Comparison of ENCODE assay signal across 1 cellular context in genomic region chr6:136720045-136720760, GRCh38.
TF ChIP-seq lines count a peak whose summit lies in the region.

No MANE protein-coding gene starts in this region.

TF ChIP-seq in K562, 482 proteins besides CTCF, POLR2A, EP300 and RAD21 (continued from another document and continues in another):
- TF ChIP-seq CHD7 (IDR thresholded peaks at IDR 0.05; ENCODE audit: low read depth, low read length) (no peak), PYGO2 (tag; IDR thresholded peaks at IDR 0.05) (no peak), EP400 (IDR thresholded peaks at IDR 0.05) (no peak), TAL1 (IDR thresholded peaks at IDR 0.05) (no peak), SMAD1 (IDR thresholded peaks at IDR 0.05; ENCODE audit: low read depth, low read length, partially characterized antibody) (no peak), ZNF165 (CRISPR knock-in tag; IDR thresholded peaks at IDR 0.05; ENCODE audit: borderline replicate concordance) (no peak), ILF3 (IDR thresholded peaks at IDR 0.05; ENCODE audit: borderline replicate concordance) (no peak), MAFF (IDR thresholded peaks at IDR 0.05; ENCODE audit: low read length) (peak; percentile 97), HES1 (IDR thresholded peaks at IDR 0.05; ENCODE audit: low read depth) (no peak), FOXK2 (conservative IDR thresholded peaks at IDR 0.05 in 1 of 2, IDR thresholded peaks at IDR 0.05 in 1 of 2; ENCODE audit: low read depth in 2 of 2) (no peak), NUFIP1 (IDR thresholded peaks at IDR 0.05; ENCODE audit: partially characterized antibody) (no peak), MAFG (tag; conservative IDR thresholded peaks at IDR 0.05) (peak; percentile 95), KAT2B (IDR thresholded peaks at IDR 0.05; ENCODE audit: low read depth, low read length) (no peak), ZNF445 (CRISPR knock-in tag; IDR thresholded peaks at IDR 0.05; ENCODE audit: low read depth) (no peak), FOXA3 (CRISPR knock-in tag; conservative IDR thresholded peaks at IDR 0.05 in 1 of 2, IDR thresholded peaks at IDR 0.05 in 1 of 2) (0 out of 4 replicates have a peak, but pooled peaks of 1 of the 2 experiments have one; percentile 15), HMGN3 (IDR thresholded peaks at IDR 0.05; ENCODE audit: borderline replicate concordance, extremely low read depth, insufficient read length, low read depth, low read length) (no peak), PTBP1 (IDR thresholded peaks at IDR 0.05; ENCODE audit: low read depth, low read length) (no peak), ZNF318 (IDR thresholded peaks at IDR 0.05; ENCODE audit: borderline replicate concordance in 1 of 2, low read depth in 1 of 2) (no peak), JUNB (CRISPR knock-in tag; conservative IDR thresholded peaks at IDR 0.05) (no peak), TCF3 (CRISPR knock-in tag; IDR thresholded peaks at IDR 0.05) (no peak), HNRNPLL (IDR thresholded peaks at IDR 0.05; ENCODE audit: low read depth, low read length, poor library complexity, severe bottlenecking) (no peak), STAG1 (CRISPR knock-in tag; IDR thresholded peaks at IDR 0.05; ENCODE audit: borderline replicate concordance) (no peak), U2AF1 (optimal IDR thresholded peaks at IDR 0.05; ENCODE audit: low read depth, low read length) (no peak), PURB (CRISPR knock-in tag; IDR thresholded peaks at IDR 0.05; ENCODE audit: low read depth) (no peak), ZNF24 (IDR thresholded peaks at IDR 0.05) (no peak), ZNF3 (CRISPR knock-in tag; IDR thresholded peaks at IDR 0.05) (no peak), MIER1 (IDR thresholded peaks at IDR 0.05; ENCODE audit: low read depth) (no peak), EGR1 (conservative IDR thresholded peaks at IDR 0.05) (no peak), MTA3 (IDR thresholded peaks at IDR 0.05; ENCODE audit: borderline replicate concordance) (no peak), ERF (CRISPR knock-in tag; IDR thresholded peaks at IDR 0.05) (no peak), ZNF764 (CRISPR knock-in tag; IDR thresholded peaks at IDR 0.05; ENCODE audit: low read depth) (no peak)
- TF ChIP-seq, protein P1, sequence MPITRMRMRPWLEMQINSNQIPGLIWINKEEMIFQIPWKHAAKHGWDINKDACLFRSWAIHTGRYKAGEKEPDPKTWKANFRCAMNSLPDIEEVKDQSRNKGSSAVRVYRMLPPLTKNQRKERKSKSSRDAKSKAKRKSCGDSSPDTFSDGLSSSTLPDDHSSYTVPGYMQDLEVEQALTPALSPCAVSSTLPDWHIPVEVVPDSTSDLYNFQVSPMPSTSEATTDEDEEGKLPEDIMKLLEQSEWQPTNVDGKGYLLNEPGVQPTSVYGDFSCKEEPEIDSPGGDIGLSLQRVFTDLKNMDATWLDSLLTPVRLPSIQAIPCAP (CRISPR knock-in tag; IDR thresholded peaks at IDR 0.05; ENCODE audit: borderline replicate concordance): no peak
- TF ChIP-seq, protein P2, sequence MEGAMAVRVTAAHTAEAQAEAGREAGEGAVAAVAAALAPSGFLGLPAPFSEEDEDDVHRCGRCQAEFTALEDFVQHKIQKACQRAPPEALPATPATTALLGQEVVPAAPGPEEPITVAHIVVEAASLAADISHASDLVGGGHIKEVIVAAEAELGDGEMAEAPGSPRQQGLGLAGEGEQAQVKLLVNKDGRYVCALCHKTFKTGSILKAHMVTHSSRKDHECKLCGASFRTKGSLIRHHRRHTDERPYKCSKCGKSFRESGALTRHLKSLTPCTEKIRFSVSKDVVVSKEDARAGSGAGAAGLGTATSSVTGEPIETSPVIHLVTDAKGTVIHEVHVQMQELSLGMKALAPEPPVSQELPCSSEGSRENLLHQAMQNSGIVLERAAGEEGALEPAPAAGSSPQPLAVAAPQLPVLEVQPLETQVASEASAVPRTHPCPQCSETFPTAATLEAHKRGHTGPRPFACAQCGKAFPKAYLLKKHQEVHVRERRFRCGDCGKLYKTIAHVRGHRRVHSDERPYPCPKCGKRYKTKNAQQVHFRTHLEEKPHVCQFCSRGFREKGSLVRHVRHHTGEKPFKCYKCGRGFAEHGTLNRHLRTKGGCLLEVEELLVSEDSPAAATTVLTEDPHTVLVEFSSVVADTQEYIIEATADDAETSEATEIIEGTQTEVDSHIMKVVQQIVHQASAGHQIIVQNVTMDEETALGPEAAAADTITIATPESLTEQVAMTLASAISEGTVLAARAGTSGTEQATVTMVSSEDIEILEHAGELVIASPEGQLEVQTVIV (CRISPR knock-in tag; IDR thresholded peaks at IDR 0.05; ENCODE audit: borderline replicate concordance): no peak
- TF ChIP-seq, protein P3, sequence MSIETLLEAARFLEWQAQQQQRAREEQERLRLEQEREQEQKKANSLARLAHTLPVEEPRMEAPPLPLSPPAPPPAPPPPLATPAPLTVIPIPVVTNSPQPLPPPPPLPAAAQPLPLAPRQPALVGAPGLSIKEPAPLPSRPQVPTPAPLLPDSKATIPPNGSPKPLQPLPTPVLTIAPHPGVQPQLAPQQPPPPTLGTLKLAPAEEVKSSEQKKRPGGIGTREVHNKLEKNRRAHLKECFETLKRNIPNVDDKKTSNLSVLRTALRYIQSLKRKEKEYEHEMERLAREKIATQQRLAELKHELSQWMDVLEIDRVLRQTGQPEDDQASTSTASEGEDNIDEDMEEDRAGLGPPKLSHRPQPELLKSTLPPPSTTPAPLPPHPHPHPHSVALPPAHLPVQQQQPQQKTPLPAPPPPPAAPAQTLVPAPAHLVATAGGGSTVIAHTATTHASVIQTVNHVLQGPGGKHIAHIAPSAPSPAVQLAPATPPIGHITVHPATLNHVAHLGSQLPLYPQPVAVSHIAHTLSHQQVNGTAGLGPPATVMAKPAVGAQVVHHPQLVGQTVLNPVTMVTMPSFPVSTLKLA (conservative IDR thresholded peaks at IDR 0.05): no peak
